29 cellular contexts compared by ENCODE assay signal in genomic region chr21:20698585-20698984, GRCh38.
"Had no signal": no experiment of that assay in that cellular context is flagged by ENCODE, and none has a peak within 500 bp of the region (broad histone marks: within the 10 kb centered on the region; RNA-seq: fewer than 3 reads in every experiment).

No MANE protein-coding gene starts in this region.

- H3K9me3 Mint-ChIP-seq: mesothelial cell of epicardium; nephron progenitor cell; neural progenitor cell; stimulated activated memory B cell treated with anti-CD40 and anti-IgM and Interleukin-4, amounts not matched to agents 10 μg/mL and 1 μg/mL and 100 μg/mL, for 72 hours; type B pancreatic cell had no signal

- H3K4me1 Mint-ChIP-seq: immature natural killer cell; naive B cell; natural killer cell; neural progenitor cell; stimulated activated memory B cell treated with anti-CD40 and anti-IgM and Interleukin-4, amounts not matched to agents 10 μg/mL and 1 μg/mL and 100 μg/mL, for 72 hours; stimulated activated naive CD8-positive, alpha-beta T cell treated with anti-CD3 and anti-CD28 coated beads, Interleukin-15, amount 100 ng/mL, for 72 hours had no signal

- H3K9ac ChIP-seq: neural progenitor cell had no signal

- ATAC-seq: left colon; left lung; lower lobe of right lung; natural killer cell; right lobe of liver; stimulated activated memory B cell treated with anti-CD40 and anti-IgM and Interleukin-4, amounts not matched to agents 10 μg/mL and 1 μg/mL and 100 μg/mL, for 72 hours; stimulated activated naive CD8-positive, alpha-beta T cell treated with anti-CD3 and anti-CD28 coated beads, Interleukin-15, amount 100 ng/mL, for 72 hours had no signal

- DNase-seq: hippocampal formation; immature natural killer cell; kidney; left colon; left lung; lower lobe of right lung; mammary epithelial cell; mesenchymal stem cell; naive B cell; natural killer cell; nephron progenitor cell; ovary; right lobe of liver; stimulated activated CD4-positive, alpha-beta T cell treated with anti-CD3 and anti-CD28 coated beads, Interleukin-1b, Interleukin-23, amount 100 ng/mL, for 48 hours; stimulated activated CD4-positive, alpha-beta T cell treated with anti-CD3 and anti-CD28 coated beads, Interleukin-2, amount 100 ng/mL, for 48 hours; stimulated activated CD4-positive, alpha-beta T cell treated with anti-CD3 and anti-CD28 coated beads, Interleukin-4, amount 100 ng/mL, for 4 hours; stimulated activated CD8-positive, alpha-beta memory T cell treated with anti-CD3 and anti-CD28 coated beads, Interleukin-4, amount 100 ng/mL, for 48 hours; stimulated activated naive CD4-positive, alpha-beta T cell treated with Interleukin-2 at 50 U/mL for 16 hours; stimulated activated naive CD8-positive, alpha-beta T cell treated with anti-CD3 and anti-CD28 coated beads, Interleukin-15, amount 100 ng/mL, for 72 hours; substantia nigra; uterus had no signal

- H3K4me3 ChIP-seq: left lung, lower lobe of right lung, neural progenitor cell, ovary, right atrium auricular region, right lobe of liver, smooth muscle cell, tibial nerve, uterus had no signal

- H3K4me1 ChIP-seq: left lung, lower lobe of right lung, right atrium auricular region, right lobe of liver, tibial nerve, uterus had no signal

- H3K27me3 Mint-ChIP-seq: naive B cell; stimulated activated memory B cell treated with anti-CD40 and anti-IgM and Interleukin-4, amounts not matched to agents 10 μg/mL and 1 μg/mL and 100 μg/mL, for 72 hours; stimulated activated naive CD8-positive, alpha-beta T cell treated with anti-CD3 and anti-CD28 coated beads, Interleukin-15, amount 100 ng/mL, for 72 hours; type B pancreatic cell had no signal

- H3K4me2 ChIP-seq: neural progenitor cell, smooth muscle cell had no signal

- H3K36me3 ChIP-seq: left lung, lower lobe of right lung, neural progenitor cell, ovary, right atrium auricular region, right lobe of liver, tibial nerve, uterus had no signal

- H3K27me3 ChIP-seq: left lung, neural progenitor cell, ovary, right atrium auricular region, right lobe of liver, tibial nerve, uterus had no signal

- H3K4me3 Mint-ChIP-seq: immature natural killer cell; mesothelial cell of epicardium; naive B cell; natural killer cell; nephron progenitor cell; neural progenitor cell; stimulated activated memory B cell treated with anti-CD40 and anti-IgM and Interleukin-4, amounts not matched to agents 10 μg/mL and 1 μg/mL and 100 μg/mL, for 72 hours; stimulated activated naive CD8-positive, alpha-beta T cell treated with anti-CD3 and anti-CD28 coated beads, Interleukin-15, amount 100 ng/mL, for 72 hours; type B pancreatic cell had no signal

- H3K27ac ChIP-seq: left lung, lower lobe of right lung, neural progenitor cell, ovary, right atrium auricular region, right lobe of liver, tibial nerve, uterus had no signal

- H3K27ac Mint-ChIP-seq: immature natural killer cell; mesothelial cell of epicardium; naive B cell; natural killer cell; nephron progenitor cell; progenitor cell of endocrine pancreas; stimulated activated memory B cell treated with anti-CD40 and anti-IgM and Interleukin-4, amounts not matched to agents 10 μg/mL and 1 μg/mL and 100 μg/mL, for 72 hours; stimulated activated naive CD8-positive, alpha-beta T cell treated with anti-CD3 and anti-CD28 coated beads, Interleukin-15, amount 100 ng/mL, for 72 hours; type B pancreatic cell had no signal

- H3K36me3 Mint-ChIP-seq: immature natural killer cell; mesothelial cell of epicardium; naive B cell; neural progenitor cell; stimulated activated memory B cell treated with anti-CD40 and anti-IgM and Interleukin-4, amounts not matched to agents 10 μg/mL and 1 μg/mL and 100 μg/mL, for 72 hours; type B pancreatic cell had no signal

- H2AFZ ChIP-seq: neural progenitor cell had no signal
